Comparison of ENCODE assay signal across 20 cellular contexts in genomic region chr2:644871-645270, GRCh38.
"Had no signal": no experiment of that assay in that cellular context is flagged by ENCODE, and none has a peak within 500 bp of the region (broad histone marks: within the 10 kb centered on the region; RNA-seq: fewer than 3 reads in every experiment).

No MANE protein-coding gene starts in this region.

- H3K36me3 Mint-ChIP-seq: stimulated activated effector memory CD8-positive, alpha-beta T cell treated with anti-CD3 and anti-CD28 coated beads, Interleukin-12 subunit alpha, Interleukin-12 subunit beta, amount 100 ng/mL, for 72 hours; type B pancreatic cell had no signal

- H3K9me3 Mint-ChIP-seq: dendritic cell treated with granulocyte-macrophage colony-stimulating factor and Interleukin-4, amounts not matched to agents 40 ng/mL and 50 ng/mL, for 4 days; naive thymus-derived CD4-positive, alpha-beta T cell; nephron progenitor cell; stimulated activated effector memory CD8-positive, alpha-beta T cell treated with anti-CD3 and anti-CD28 coated beads, Interleukin-12 subunit alpha, Interleukin-12 subunit beta, amount 100 ng/mL, for 72 hours; type B pancreatic cell had no signal

- ATAC-seq: heart left ventricle; naive thymus-derived CD4-positive, alpha-beta T cell; pancreas; right lobe of liver; stimulated activated effector memory CD8-positive, alpha-beta T cell treated with anti-CD3 and anti-CD28 coated beads, Interleukin-12 subunit alpha, Interleukin-12 subunit beta, amount 100 ng/mL, for 72 hours; stimulated activated naive CD8-positive, alpha-beta T cell treated with anti-CD3 and anti-CD28 coated beads, Interleukin-15, Interleukin-2, amounts not matched to agents 100 U/mL and 50 U/mL, for 24 hours had no signal

- DNase-seq: erythroblast; foreskin melanocyte; hypothalamus; kidney glomerular epithelial cell; mammary epithelial cell; naive thymus-derived CD4-positive, alpha-beta T cell; nephron progenitor cell; right lobe of liver; stimulated activated CD4-positive, alpha-beta T cell treated with anti-CD3 and anti-CD28 coated beads, Interleukin-4, amount 100 ng/mL, for 1 hour; stimulated activated CD8-positive, alpha-beta memory T cell treated with anti-CD3 and anti-CD28 coated beads, Interleukin-4, amount 100 ng/mL, for 48 hours; stimulated activated naive CD8-positive, alpha-beta T cell treated with anti-CD3 and anti-CD28 coated beads, Interleukin-15, Interleukin-2, amounts not matched to agents 100 U/mL and 50 U/mL, for 24 hours; thyroid gland had no signal

- H3K27ac ChIP-seq: heart left ventricle, neutrophil, pancreas, prostate gland, right lobe of liver, suprapubic skin, thyroid gland had no signal

- H3K27me3 ChIP-seq: pancreas, right lobe of liver, thyroid gland had no signal

- H3K9me3 ChIP-seq: heart left ventricle, neutrophil, pancreas, prostate gland, right lobe of liver, suprapubic skin, thyroid gland had no signal

- H3K4me1 Mint-ChIP-seq: naive thymus-derived CD4-positive, alpha-beta T cell; stimulated activated effector memory CD8-positive, alpha-beta T cell treated with anti-CD3 and anti-CD28 coated beads, Interleukin-12 subunit alpha, Interleukin-12 subunit beta, amount 100 ng/mL, for 72 hours had no signal

- H3K27ac Mint-ChIP-seq: dendritic cell treated with granulocyte-macrophage colony-stimulating factor and Interleukin-4, amounts not matched to agents 40 ng/mL and 50 ng/mL, for 4 days; naive thymus-derived CD4-positive, alpha-beta T cell; nephron progenitor cell; stimulated activated effector memory CD8-positive, alpha-beta T cell treated with anti-CD3 and anti-CD28 coated beads, Interleukin-12 subunit alpha, Interleukin-12 subunit beta, amount 100 ng/mL, for 72 hours; type B pancreatic cell had no signal

- H3K4me1 ChIP-seq: heart left ventricle, pancreas, prostate gland, right lobe of liver, suprapubic skin, thyroid gland had no signal

- H3K4me3 ChIP-seq: heart left ventricle, pancreas, prostate gland, right lobe of liver, suprapubic skin, thyroid gland had no signal

- H3K4me3 Mint-ChIP-seq: dendritic cell treated with granulocyte-macrophage colony-stimulating factor and Interleukin-4, amounts not matched to agents 40 ng/mL and 50 ng/mL, for 4 days; naive thymus-derived CD4-positive, alpha-beta T cell; nephron progenitor cell; stimulated activated effector memory CD8-positive, alpha-beta T cell treated with anti-CD3 and anti-CD28 coated beads, Interleukin-12 subunit alpha, Interleukin-12 subunit beta, amount 100 ng/mL, for 72 hours; type B pancreatic cell had no signal

- H3K36me3 ChIP-seq: heart left ventricle, neutrophil, pancreas, prostate gland, right lobe of liver, suprapubic skin, thyroid gland had no signal
